ENCODE assay signal across 8 cellular contexts in genomic region chr20:40506567-40506966, GRCh38.
DNase-seq lines count a peak whose midpoint lies in the region; ATAC-seq and TF ChIP-seq lines count a peak whose summit lies in the region.

No MANE protein-coding gene starts in this region.

- no peak overlapping the region for H3K4me3 ChIP-seq in fibroblast of pulmonary artery (replicated peaks; ENCODE audit: low read depth, low read length)

- TF ChIP-seq CTCF in fibroblast of pulmonary artery (IDR thresholded peaks at IDR 0.05; ENCODE audit: low read length, missing control alignments), result no peak
- TF ChIP-seq CTCF in omental fat pad (IDR thresholded peaks at IDR 0.05), result no peak

- ATAC-seq in omental fat pad (ENCODE audit: low FRiP score), result peak; percentile 69

- CTCF ChIA-PET in HEK293T (lab: Yijun Ruan, JAX), result no interaction called here

- peak; percentile 29 for DNase-seq in NCI-H2029 (lab: John Stamatoyannopoulos, UW)
- DNase-seq in NCI-H2029 treated with DMSO at 0.1 percent for 48 hours (lab: John Stamatoyannopoulos, UW), result no peak
- DNase-seq in SW480 (ENCODE audit: low spot score), result peak; percentile 97
- DNase-seq in fibroblast of pulmonary artery (ENCODE audit: low read depth), result peak; percentile 97
- peak; percentile 88 for DNase-seq in omental fat pad (ENCODE audit: low spot score)
- DNase-seq in HEK293T (ENCODE audit: extremely low spot score), result no peak
- no peak for DNase-seq in SHP77 treated with DMSO at 0.1 percent for 48 hours (lab: John Stamatoyannopoulos, UW)
- DNase-seq in activated naive CD4-positive, alpha-beta T cell treated with Interleukin-2 at 50 U/mL for 16 hours, result no peak

- POLR2A ChIA-PET in HEK293T (lab: Yijun Ruan, JAX), result no interaction called here

TF ChIP-seq in HEK293T, 16 proteins besides CTCF, POLR2A, EP300 and RAD21:
- no peak for TF ChIP-seq FOXA1 (IDR thresholded peaks at IDR 0.05)
- no peak for TF ChIP-seq HDGF (IDR thresholded peaks at IDR 0.05; ENCODE audit: borderline replicate concordance)
- no peak for TF ChIP-seq ELF4 (IDR thresholded peaks at IDR 0.05)
- no peak for TF ChIP-seq SUZ12 (IDR thresholded peaks at IDR 0.05)
- TF ChIP-seq, protein P1, sequence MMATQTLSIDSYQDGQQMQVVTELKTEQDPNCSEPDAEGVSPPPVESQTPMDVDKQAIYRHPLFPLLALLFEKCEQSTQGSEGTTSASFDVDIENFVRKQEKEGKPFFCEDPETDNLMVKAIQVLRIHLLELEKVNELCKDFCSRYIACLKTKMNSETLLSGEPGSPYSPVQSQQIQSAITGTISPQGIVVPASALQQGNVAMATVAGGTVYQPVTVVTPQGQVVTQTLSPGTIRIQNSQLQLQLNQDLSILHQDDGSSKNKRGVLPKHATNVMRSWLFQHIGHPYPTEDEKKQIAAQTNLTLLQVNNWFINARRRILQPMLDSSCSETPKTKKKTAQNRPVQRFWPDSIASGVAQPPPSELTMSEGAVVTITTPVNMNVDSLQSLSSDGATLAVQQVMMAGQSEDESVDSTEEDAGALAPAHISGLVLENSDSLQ (IDR thresholded peaks at IDR 0.05), result no peak
- no peak for TF ChIP-seq BHLHE40 (IDR thresholded peaks at IDR 0.05; ENCODE audit: borderline replicate concordance)

Comparison
In these comparisons a context has a peak if more than half of its experiments do, and no peak if none do; other contexts are left out.
1. DNase-seq: peak in NCI-H2029 (single experiment), SW480 (single experiment), fibroblast of pulmonary artery (single experiment) and omental fat pad (single experiment); none in NCI-H2029 treated with DMSO at 0.1 percent for 48 hours (single experiment), HEK293T (single experiment), SHP77 treated with DMSO at 0.1 percent for 48 hours (single experiment) and activated naive CD4-positive, alpha-beta T cell treated with Interleukin-2 at 50 U/mL for 16 hours (single experiment).